9 cellular contexts compared by ENCODE assay signal in the genomic region with DNA sequence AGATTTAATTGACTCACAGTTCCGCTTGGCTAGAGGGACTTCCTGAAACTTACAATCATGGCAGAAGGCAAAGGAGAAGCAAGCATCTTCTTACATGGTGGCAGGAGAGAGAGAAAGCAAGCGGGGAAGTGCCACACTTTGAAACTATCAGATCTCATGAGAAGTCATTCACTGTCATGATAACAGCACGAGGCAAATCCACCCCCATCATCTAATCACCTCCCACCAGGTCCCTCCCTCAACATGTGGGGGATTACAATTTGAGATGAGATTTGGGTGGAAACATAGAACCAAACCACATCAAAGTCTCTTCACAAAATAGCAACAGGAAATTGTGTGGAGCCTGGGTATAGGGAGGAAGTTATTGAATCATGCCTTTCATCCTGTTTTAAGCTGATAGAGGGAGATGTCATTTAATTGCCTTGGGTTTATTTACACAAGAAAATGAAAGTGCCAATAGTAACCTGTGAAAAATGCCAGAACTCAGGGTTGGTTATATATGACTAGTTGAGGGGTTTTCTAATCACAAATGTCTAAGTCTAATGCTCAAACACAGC.
A peak's percentile ranks its signal among the peaks of the same experiment; 100 is the strongest.
DNase-seq lines count a peak whose midpoint lies in the region; TF ChIP-seq lines count a peak whose summit lies in the region.
"Had no signal": no experiment of that assay in that cellular context is flagged by ENCODE, and none has a peak within 500 bp of the region (broad histone marks: within the 10 kb centered on the region; RNA-seq: fewer than 3 reads in every experiment).

No MANE protein-coding gene starts in this region.

- H2AFZ ChIP-seq in osteoblast (ENCODE audit: low read length): no peak overlapping the region

- in situ Hi-C loops in HAP-1 (cut with MboI; ENCODE audit: low sequenced_read_pairs): no loop called here

- no peaks in the 10 kb centered on the region for H4K20me1 ChIP-seq in osteoblast (ENCODE audit: insufficient read depth, low read length)

- H3K4me3 ChIP-seq in Jurkat, Clone E6-1 (ENCODE audit: low read length): no peak overlapping the region
- H3K4me3 ChIP-seq in HAP-1: no peak overlapping the region
- no peak overlapping the region for H3K4me3 ChIP-seq in osteoblast (ENCODE audit: insufficient read depth, low read length)

- H3K9me3 ChIP-seq in HAP-1: no peaks in the 10 kb centered on the region
- H3K9me3 ChIP-seq in osteoblast (ENCODE audit: low read depth, low read length): no peaks in the 10 kb centered on the region

- no peak overlapping the region for H3K27ac ChIP-seq in osteoblast (ENCODE audit: low read depth, low read length)

- no peak overlapping the region for H3K4me2 ChIP-seq in osteoblast (ENCODE audit: insufficient read depth, low read length)

- H3K4me1 ChIP-seq in HAP-1 (no peaks in the 10 kb centered on the region), osteoblast (ENCODE audit: insufficient read depth, low read length) (no peaks in the 10 kb centered on the region)

- no peak for TF ChIP-seq CTCF in osteoblast (IDR thresholded peaks at IDR 0.05; ENCODE audit: extremely low read depth, low read depth, low read length)

- H3K27me3 ChIP-seq in HAP-1 (ENCODE audit: low read depth): no peaks in the 10 kb centered on the region
- no peaks in the 10 kb centered on the region for H3K27me3 ChIP-seq in osteoblast (ENCODE audit: insufficient read depth, low read length)

- H3K36me3 ChIP-seq in HAP-1 (replicated peaks) (no peaks in the 10 kb centered on the region), osteoblast (ENCODE audit: insufficient read depth, low read length) (no peaks in the 10 kb centered on the region)

- no peaks in the 10 kb centered on the region for H3K79me2 ChIP-seq in osteoblast (ENCODE audit: insufficient read depth, low read length)

- DNase-seq in Jurkat, Clone E6-1 (ENCODE audit: low read depth, low spot score): peak; percentile 98
- DNase-seq in activated CD4-positive, alpha-beta T cell treated with anti-CD3 and anti-CD28 coated beads, Interleukin-2, amount 50 U/mL, for 4 hours: peak; percentile 40 to 54
- DNase-seq in dermis blood vessel endothelial cell: peak; percentile 41
- peak; percentile 5 to 6 for DNase-seq in stimulated activated CD4-positive, alpha-beta T cell treated with anti-CD3 and anti-CD28 coated beads, Interleukin-2, amount 100 ng/mL, for 48 hours
- DNase-seq in HAP-1 (ENCODE audit: low spot score in 2 of 2): no peak
- no peak for DNase-seq in osteoblast (ENCODE audit: insufficient read length, low spot score, missing footprints)
- DNase-seq in globus pallidus (ENCODE audit: low spot score): no peak
- DNase-seq in EL: no peak
- DNase-seq: GDM1 had no signal

Comparison
In these comparisons a context has a peak if more than half of its experiments do, and no peak if none do; other contexts are left out.
1. DNase-seq: peak in Jurkat, Clone E6-1 (single experiment), activated CD4-positive, alpha-beta T cell treated with anti-CD3 and anti-CD28 coated beads, Interleukin-2, amount 50 U/mL, for 4 hours (2 of 2), dermis blood vessel endothelial cell (single experiment) and stimulated activated CD4-positive, alpha-beta T cell treated with anti-CD3 and anti-CD28 coated beads, Interleukin-2, amount 100 ng/mL, for 48 hours (2 of 2); none in HAP-1 (0 of 2), osteoblast (single experiment), globus pallidus (single experiment) and EL (single experiment).